In genomic region chr17:68290955-68291835, GRCh38 we compare ENCODE assay signal across 8 cellular contexts. TPM values are rescaled to one million over a fixed set of nuclear protein-coding genes. Genes with fewer than 3 reads are reported as not detected.
DNase-seq lines count a peak whose midpoint lies in the region; ATAC-seq and TF ChIP-seq lines count a peak whose summit lies in the region.

Gene ARSG (plus strand): TSS chr17:68291495. CDS start chr17:68307494, 15,999 bp downstream.
A gene with protein sequence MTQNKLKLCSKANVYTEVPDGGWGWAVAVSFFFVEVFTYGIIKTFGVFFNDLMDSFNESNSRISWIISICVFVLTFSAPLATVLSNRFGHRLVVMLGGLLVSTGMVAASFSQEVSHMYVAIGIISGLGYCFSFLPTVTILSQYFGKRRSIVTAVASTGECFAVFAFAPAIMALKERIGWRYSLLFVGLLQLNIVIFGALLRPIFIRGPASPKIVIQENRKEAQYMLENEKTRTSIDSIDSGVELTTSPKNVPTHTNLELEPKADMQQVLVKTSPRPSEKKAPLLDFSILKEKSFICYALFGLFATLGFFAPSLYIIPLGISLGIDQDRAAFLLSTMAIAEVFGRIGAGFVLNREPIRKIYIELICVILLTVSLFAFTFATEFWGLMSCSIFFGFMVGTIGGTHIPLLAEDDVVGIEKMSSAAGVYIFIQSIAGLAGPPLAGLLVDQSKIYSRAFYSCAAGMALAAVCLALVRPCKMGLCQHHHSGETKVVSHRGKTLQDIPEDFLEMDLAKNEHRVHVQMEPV (minus strand): TSS chr17:68291127. CDS start chr17:68278320, 12,807 bp downstream.

- peak; percentile 46 for ATAC-seq in GM21529 (IDR thresholded peaks at IDR 0.05; ENCODE audit: unreplicated experiment)

- H3K4me3 Mint-ChIP-seq in IgD-negative memory B cell (peak within 1 kb of the TSS; percentile 79 to 99 (median 92)), glutamatergic neuron (ENCODE audit: unreplicated experiment) (peak within 1 kb of the TSS; percentile 90), osteocyte (ENCODE audit: unreplicated experiment) (peak within 1 kb of the TSS; percentile 81)

- peaks cover 0 to 42% of the 10 kb centered on the region in 2 donors for H3K27me3 ChIP-seq in tibial artery

- H3K27ac ChIP-seq in tibial artery, result peak within 1 kb of the TSS in 1 of 2 donors; percentile 40

- H3K9me3 ChIP-seq in tibial artery, result no peaks in the 10 kb centered on the region

- H3K4me3 ChIP-seq in tibial artery, result peak within 1 kb of the TSS; percentile 47 to 66

- DNase-seq in DMS 273 treated with DMSO at 0.1 percent for 48 hours (lab: John Stamatoyannopoulos, UW) (peak; percentile 77), RPMI7951 (ENCODE audit: low read depth) (peak; percentile 62), glutamatergic neuron (peak; percentile 76), osteocyte (ENCODE audit: extremely low spot score, unreplicated experiment) (peak; percentile 85), tibial artery (peak in 1 of 2 donors; percentile 31)
- peak; percentile 84 for DNase-seq in activated naive CD4-positive, alpha-beta T cell treated with Interleukin-2 at 50 U/mL for 16 hours

- no peaks in the 10 kb centered on the region for H3K9me3 Mint-ChIP-seq in IgD-negative memory B cell
- H3K9me3 Mint-ChIP-seq in glutamatergic neuron (ENCODE audit: unreplicated experiment), result peaks cover 2% of the 10 kb centered on the region
- no peaks in the 10 kb centered on the region for H3K9me3 Mint-ChIP-seq in osteocyte (ENCODE audit: unreplicated experiment)

- H3K36me3 ChIP-seq in tibial artery, result no peaks in the 10 kb centered on the region

- H3K36me3 Mint-ChIP-seq in IgD-negative memory B cell (no peaks in the 10 kb centered on the region), glutamatergic neuron (ENCODE audit: unreplicated experiment) (no peaks in the 10 kb centered on the region), osteocyte (ENCODE audit: unreplicated experiment) (peaks cover 2% of the 10 kb centered on the region)

- TF ChIP-seq CTCF in glutamatergic neuron (IDR thresholded peaks at IDR 0.05; ENCODE audit: partially characterized antibody, unreplicated experiment), result no peak
- TF ChIP-seq CTCF in osteocyte (IDR thresholded peaks at IDR 0.05), result no peak
- TF ChIP-seq CTCF in tibial artery (IDR thresholded peaks at IDR 0.05), result no peak

- H3K4me1 Mint-ChIP-seq in IgD-negative memory B cell (peaks cover 31 to 34% (median 33%) of the 10 kb centered on the region in 3 donors), glutamatergic neuron (ENCODE audit: low read depth, unreplicated experiment) (peaks cover 5% of the 10 kb centered on the region), osteocyte (ENCODE audit: unreplicated experiment) (peaks cover 13% of the 10 kb centered on the region)

- H3K27me3 Mint-ChIP-seq in IgD-negative memory B cell, result no peaks in the 10 kb centered on the region
- H3K27me3 Mint-ChIP-seq in glutamatergic neuron (ENCODE audit: unreplicated experiment), result peaks cover 12% of the 10 kb centered on the region
- peaks cover 19% of the 10 kb centered on the region for H3K27me3 Mint-ChIP-seq in osteocyte (ENCODE audit: unreplicated experiment)

- peaks cover 0 to 28% (median 22%) of the 10 kb centered on the region in 4 donors for H3K4me1 ChIP-seq in tibial artery

- H3K27ac Mint-ChIP-seq in IgD-negative memory B cell (peak within 1 kb of the TSS; percentile 91 to 98 (median 97)), glutamatergic neuron (ENCODE audit: unreplicated experiment) (peak within 1 kb of the TSS; percentile 20), osteocyte (ENCODE audit: unreplicated experiment) (peak within 1 kb of the TSS; percentile 77)

- intact Hi-C loops in tibial artery (cut with DNase I; ENCODE audit: low total_unique reads), result no loop called here

RNA-seq across cellular contexts. Expression of gene ARSG, which starts in this region (rescaled TPM):
- 10.6 TPM for polyA plus RNA-seq in IgD-negative memory B cell
- 2.3 and 3.0 TPM in 2 replicates for total RNA-seq in RPMI7951 (2014; rRNA removed; shearing (Covaris generic))
- total RNA-seq in glutamatergic neuron (ENCODE audit: unreplicated experiment) (1.9 TPM), osteocyte (8.7 and 8.9 TPM in 2 replicates)

RNA-seq across cellular contexts. Expression of the second gene that starts in this region (rescaled TPM):
- polyA plus RNA-seq in IgD-negative memory B cell, result 0.33 TPM
- total RNA-seq in RPMI7951 (2014; rRNA removed; shearing (Covaris generic)), result 4.4 and 4.8 TPM in 2 replicates
- 0.25 TPM for total RNA-seq in glutamatergic neuron (ENCODE audit: unreplicated experiment)
- total RNA-seq in osteocyte, result 2.1 and 2.7 TPM in 2 replicates

Comparison
In these comparisons a context has a peak if more than half of its experiments do, and no peak if none do; other contexts are left out.
1. H3K27ac Mint-ChIP-seq: peak in every context shown above with its lines; median percentile 97 in IgD-negative memory B cell; 77 in osteocyte; 20 in glutamatergic neuron.